In genomic region chrX:68419934-68420333, GRCh38 we compare ENCODE assay signal across 20 cellular contexts. TPM values are rescaled to one million over a fixed set of nuclear protein-coding genes. Genes with fewer than 3 reads are reported as not detected.
DNase-seq lines count a peak whose midpoint lies in the region; ATAC-seq lines count a peak whose summit lies in the region.
"Had no signal": no experiment of that assay in that cellular context is flagged by ENCODE, and none has a peak within 500 bp of the region (broad histone marks: within the 10 kb centered on the region; RNA-seq: fewer than 3 reads in every experiment).

No MANE protein-coding gene starts in this region.

- POLR2A ChIA-PET in activated CD4-positive, alpha-beta T cell treated with anti-CD3 and anti-CD28 coated beads for 36 hours (lab: Charles Lee) = no interaction called here

- intact Hi-C loops in activated CD4-positive, alpha-beta T cell treated with anti-CD3 and anti-CD28 coated beads for 36 hours (cut with DNase I, micrococcal nuclease) = no loop called here

- no peak overlapping the region for H3K27ac Mint-ChIP-seq in T-helper 17 cell
- no peak overlapping the region for H3K27ac Mint-ChIP-seq in activated CD4-positive, alpha-beta T cell treated with anti-CD3 and anti-CD28 coated beads for 36 hours
- H3K27ac Mint-ChIP-seq: activated CD4-positive, alpha-beta memory T cell treated with anti-CD3 and anti-CD28 coated beads for 36 hours had no signal

- no peaks in the 10 kb centered on the region for H3K9me3 ChIP-seq in T-helper 17 cell (ENCODE audit: control insufficient read depth, low read length, poor library complexity, severe bottlenecking)
- H3K9me3 ChIP-seq: BLaER1, heart left ventricle, Peyer's patch, uterus had no signal

- DNase-seq in Ammon's horn (ENCODE audit: low spot score) (peak; percentile 9), Kasumi-1 (lab: John Stamatoyannopoulos, UW) (peak; percentile 72 to 84), SKM-1 (lab: John Stamatoyannopoulos, UW; ENCODE audit: unreplicated experiment) (peak; percentile 36), T-helper 17 cell (no peak), NCI-H2171 (lab: John Stamatoyannopoulos, UW) (no peak)
- no peak for DNase-seq in activated CD4-positive, alpha-beta T cell treated with anti-CD3 and anti-CD28 coated beads for 36 hours
- DNase-seq: activated CD4-positive, alpha-beta memory T cell treated with anti-CD3 and anti-CD28 coated beads for 36 hours; activated effector memory CD4-positive, alpha-beta T cell treated with Interleukin-2 at 50 U/mL for 16 hours; heart left ventricle; midbrain; NCI-H1092 treated with DMSO at 0.1 percent for 48 hours; NCI-H1930; NCI-H345; NCI-H82; Peyer's patch; posterior cingulate gyrus had no signal

- no peaks in the 10 kb centered on the region for H3K36me3 Mint-ChIP-seq in T-helper 17 cell (ENCODE audit: low read depth)
- H3K36me3 Mint-ChIP-seq in activated CD4-positive, alpha-beta T cell treated with anti-CD3 and anti-CD28 coated beads for 36 hours (ENCODE audit: low read depth) = no peaks in the 10 kb centered on the region
- H3K36me3 Mint-ChIP-seq: activated CD4-positive, alpha-beta memory T cell treated with anti-CD3 and anti-CD28 coated beads for 36 hours had no signal

- H3K27me3 Mint-ChIP-seq in T-helper 17 cell = peaks cover 5% of the 10 kb centered on the region
- H3K27me3 Mint-ChIP-seq in activated CD4-positive, alpha-beta T cell treated with anti-CD3 and anti-CD28 coated beads for 36 hours = peaks cover 2% of the 10 kb centered on the region

- no peak overlapping the region for H3K4me3 Mint-ChIP-seq in T-helper 17 cell
- H3K4me3 Mint-ChIP-seq in activated CD4-positive, alpha-beta T cell treated with anti-CD3 and anti-CD28 coated beads for 36 hours = no peak overlapping the region
- H3K4me3 Mint-ChIP-seq: activated CD4-positive, alpha-beta memory T cell treated with anti-CD3 and anti-CD28 coated beads for 36 hours had no signal

- ATAC-seq in GM19452 (IDR thresholded peaks at IDR 0.05; ENCODE audit: unreplicated experiment) (peak; percentile 71), HG03571 (IDR thresholded peaks at IDR 0.05; ENCODE audit: unreplicated experiment) (no peak), T-helper 17 cell (no peak)
- no peak for ATAC-seq in activated CD4-positive, alpha-beta T cell treated with anti-CD3 and anti-CD28 coated beads for 36 hours

- CTCF ChIA-PET in activated CD4-positive, alpha-beta T cell treated with anti-CD3 and anti-CD28 coated beads for 36 hours (lab: Charles Lee) = no interaction called here

- peaks cover 4% of the 10 kb centered on the region for H3K4me1 Mint-ChIP-seq in T-helper 17 cell
- H3K4me1 Mint-ChIP-seq in activated CD4-positive, alpha-beta T cell treated with anti-CD3 and anti-CD28 coated beads for 36 hours = no peaks in the 10 kb centered on the region

- no peaks in the 10 kb centered on the region for H3K9me3 Mint-ChIP-seq in activated CD4-positive, alpha-beta T cell treated with anti-CD3 and anti-CD28 coated beads for 36 hours (ENCODE audit: low read depth)
- H3K9me3 Mint-ChIP-seq: activated CD4-positive, alpha-beta memory T cell treated with anti-CD3 and anti-CD28 coated beads for 36 hours had no signal

RNA-seq across cellular contexts. Expression of gene OPHN1, which starts 13.4 kb away (rescaled TPM):
- 1 to 10 TPM in 1 of 2 donors, under 1 TPM in 1; 0.37 to 1.4 TPM for total RNA-seq in T-helper 17 cell
- total RNA-seq in activated CD4-positive, alpha-beta T cell treated with anti-CD3 and anti-CD28 coated beads for 36 hours = under 1 TPM; 0.04 to 0.07 TPM

Comparison
In these comparisons a context has a peak if more than half of its experiments do, and no peak if none do; other contexts are left out.
1. DNase-seq: peak in Ammon's horn (single experiment), Kasumi-1 (2 of 2) and SKM-1 (single experiment); none in T-helper 17 cell (0 of 3), activated CD4-positive, alpha-beta T cell treated with anti-CD3 and anti-CD28 coated beads for 36 hours (single experiment) and NCI-H2171 (single experiment).